Comparison of ENCODE assay signal across 17 cellular contexts in the genomic region with DNA sequence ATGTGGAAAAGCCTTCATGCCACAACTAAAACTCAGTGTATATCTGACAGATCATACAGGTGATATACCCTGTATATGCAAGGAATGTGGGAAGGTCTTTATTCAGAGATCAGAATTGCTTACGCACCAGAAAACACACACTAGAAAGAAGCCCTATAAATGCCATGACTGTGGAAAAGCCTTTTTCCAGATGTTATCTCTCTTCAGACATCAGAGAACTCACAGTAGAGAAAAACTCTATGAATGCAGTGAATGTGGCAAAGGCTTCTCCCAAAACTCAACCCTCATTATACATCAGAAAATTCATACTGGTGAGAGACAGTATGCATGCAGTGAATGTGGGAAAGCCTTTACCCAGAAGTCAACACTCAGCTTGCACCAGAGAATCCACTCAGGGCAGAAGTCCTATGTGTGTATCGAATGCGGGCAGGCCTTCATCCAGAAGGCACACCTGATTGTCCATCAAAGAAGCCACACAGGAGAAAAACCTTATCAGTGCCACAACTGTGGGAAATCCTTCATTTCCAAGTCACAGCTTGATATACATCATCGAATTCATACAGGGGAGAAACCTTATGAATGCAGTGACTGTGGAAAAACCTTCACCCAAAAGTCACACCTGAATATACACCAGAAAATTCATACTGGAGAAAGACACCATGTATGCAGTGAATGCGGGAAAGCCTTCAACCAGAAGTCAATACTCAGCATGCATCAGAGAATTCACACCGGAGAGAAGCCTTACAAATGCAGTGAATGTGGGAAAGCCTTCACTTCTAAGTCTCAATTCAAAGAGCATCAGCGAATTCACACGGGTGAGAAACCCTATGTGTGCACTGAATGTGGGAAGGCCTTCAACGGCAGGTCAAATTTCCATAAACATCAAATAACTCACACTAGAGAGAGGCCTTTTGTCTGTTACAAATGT. TPM values are rescaled to one million over a fixed set of nuclear protein-coding genes. Genes with fewer than 3 reads are reported as not detected.
A peak's percentile ranks its signal among the peaks of the same experiment; 100 is the strongest.
DNase-seq lines count a peak whose midpoint lies in the region; FAIRE-seq and TF ChIP-seq lines count a peak whose summit lies in the region.
"Had no signal": no experiment of that assay in that cellular context is flagged by ENCODE, and none has a peak within 500 bp of the region (broad histone marks: within the 10 kb centered on the region; RNA-seq: fewer than 3 reads in every experiment).

No MANE protein-coding gene starts in this region.

- H3K56ac ChIP-seq in H1 (replicated peaks; ENCODE audit: insufficient read length, low read depth, low read length) (no peak overlapping the region), mesendoderm (ENCODE audit: low read length) (no peak overlapping the region)

- H3K36me3 Mint-ChIP-seq in CD8-positive, alpha-beta memory T cell: peaks cover 38 to 63% (median 55%) of the 10 kb centered on the region in 3 donors
- peaks cover 64% of the 10 kb centered on the region for H3K36me3 Mint-ChIP-seq in T-helper 2 cell treated with Interferon-gamma antibody and Interleukin-4, amounts not matched to agents 5 μg/mL and 100 μg/mL, for 36 hours (ENCODE audit: low read depth)
- H3K36me3 Mint-ChIP-seq in MCF 10A (ENCODE audit: insufficient read depth, unreplicated experiment): peaks cover 50% of the 10 kb centered on the region

- 87% methylated on average over 9 of the region's 9 CpGs; no CpG with 5 or more reads in 1 of the 2 experiments for WGBS in H1 (ENCODE audit: extremely low coverage in 1 of 2, insufficient coverage in 1 of 2, insufficient read length in 1 of 2, insufficient replicate concordance in 2 of 2, low coverage in 1 of 2, low lambda C conversion rate in 2 of 2, missing lambda C conversion rate in 1 of 2), 2 experiments
- WGBS in mesendoderm (ENCODE audit: extremely low coverage, insufficient coverage, low lambda C conversion rate): no CpG with 5 or more reads among the region's 9 CpGs

- POLR2A ChIA-PET in CD8-positive, alpha-beta memory T cell (lab: Charles Lee): no interaction called here
- POLR2A ChIA-PET in H1 (lab: Charles Lee; ENCODE audit: partially characterized antibody): interaction anchor here (1.3 kb wide), 1 partner anchor 17 kb away, joined by 4 read pairs; a partner anchor contains a TSS
- POLR2A ChIA-PET in MCF 10A (lab: Yijun Ruan, JAX): no interaction called here

- FAIRE-seq in H1 (lab: Jason Lieb, UNC): no peak
- FAIRE-seq: A204.1, GM12892, HTR-8/SVneo had no signal

- H3K23me2 ChIP-seq in H1 (ENCODE audit: low read depth, low read length): no peaks in the 10 kb centered on the region

- no peak for DNase-seq in CD8-positive, alpha-beta memory T cell
- DNase-seq in H1 (ENCODE audit: low read depth in 1 of 2, low spot score in 2 of 2) (no peak), mesendoderm (no peak), MCF 10A (ENCODE audit: unreplicated experiment) (no peak)
- no peak for DNase-seq in T-helper 2 cell treated with Interferon-gamma antibody and Interleukin-4, amounts not matched to agents 5 μg/mL and 100 μg/mL, for 36 hours (ENCODE audit: low spot score)
- DNase-seq: Caco-2; CD8-positive, alpha-beta T cell; DND-41; GDM1; GOT3; HFFc6 had no signal

- H3K4me1 Mint-ChIP-seq in CD8-positive, alpha-beta memory T cell: peaks cover 0 to 3% (median 0%) of the 10 kb centered on the region in 3 donors
- peaks cover 2% of the 10 kb centered on the region for H3K4me1 Mint-ChIP-seq in T-helper 2 cell treated with Interferon-gamma antibody and Interleukin-4, amounts not matched to agents 5 μg/mL and 100 μg/mL, for 36 hours (ENCODE audit: low read depth)
- peaks cover 4% of the 10 kb centered on the region for H3K4me1 Mint-ChIP-seq in MCF 10A (ENCODE audit: insufficient read depth, unreplicated experiment)

- TF ChIP-seq RAD21 in H1 (IDR thresholded peaks at IDR 0.05 in 1 of 2, conservative IDR thresholded peaks at IDR 0.05 in 1 of 2; ENCODE audit: low read depth in 2 of 2, low read length in 2 of 2): no peak

- H2BK15ac ChIP-seq in H1 (ENCODE audit: low read length) (no peak overlapping the region), mesendoderm (replicated peaks; ENCODE audit: low read depth) (no peak overlapping the region)

- no peak overlapping the region for H3K4me3 Mint-ChIP-seq in CD8-positive, alpha-beta memory T cell
- no peak overlapping the region for H3K4me3 Mint-ChIP-seq in T-helper 2 cell treated with Interferon-gamma antibody and Interleukin-4, amounts not matched to agents 5 μg/mL and 100 μg/mL, for 36 hours
- H3K4me3 Mint-ChIP-seq in MCF 10A (ENCODE audit: unreplicated experiment): no peak overlapping the region
- H3K4me3 Mint-ChIP-seq: CD14-positive monocyte; CD8-positive, alpha-beta T cell; HFFc6 had no signal

- CTCF ChIA-PET in CD8-positive, alpha-beta memory T cell (lab: Charles Lee): no interaction called here
- CTCF ChIA-PET in H1 (lab: Charles Lee; ENCODE audit: partially characterized antibody): interaction anchor here (1.4 kb wide), 1 partner anchor 70 kb away, joined by 3 read pairs; no protein-coding TSS in a partner anchor
- CTCF ChIA-PET in MCF 10A (lab: Yijun Ruan, JAX): no interaction called here

- H2AFZ ChIP-seq in H1 (ENCODE audit: low read length): no peak overlapping the region

- peaks cover 30% of the 10 kb centered on the region for H3K9me3 ChIP-seq in CD8-positive, alpha-beta memory T cell (ENCODE audit: low read length)
- H3K9me3 ChIP-seq in H1 (ENCODE audit: insufficient read depth in 2 of 2, low read depth in 1 of 2, low read length in 1 of 2): peaks cover 26 to 29% of the 10 kb centered on the region in 2 experiments

- H3K4me2 ChIP-seq in H1 (ENCODE audit: insufficient read depth in 1 of 2, low read depth in 2 of 2, low read length in 2 of 2) (no peak overlapping the region), mesendoderm (ENCODE audit: low read length) (no peak overlapping the region)

- H2AK5ac ChIP-seq in H1 (ENCODE audit: low read depth, low read length): no peak overlapping the region
- H2AK5ac ChIP-seq in mesendoderm (ENCODE audit: low read length): no peak overlapping the region

- H3K9ac ChIP-seq in H1 (replicated peaks in 1 of 4; ENCODE audit: extremely low read depth in 1 of 4, low read depth in 3 of 4, low read length in 3 of 4) (no peak overlapping the region), mesendoderm (ENCODE audit: low read length) (no peak overlapping the region)

- H3K36me3 ChIP-seq in CD8-positive, alpha-beta memory T cell (ENCODE audit: insufficient read depth, low read length): peaks cover 25% of the 10 kb centered on the region
- H3K36me3 ChIP-seq in H1 (ENCODE audit: control insufficient read depth in 2 of 4, insufficient read depth in 4 of 4, low read length in 3 of 4) (peaks cover 0 to 47% (median 25%) of the 10 kb centered on the region in 4 experiments; a peak in 7 of 8 replicates), mesendoderm (ENCODE audit: control insufficient read depth, insufficient read depth, low read length) (peaks cover 2% of the 10 kb centered on the region)

- H3K27ac ChIP-seq in CD8-positive, alpha-beta memory T cell (ENCODE audit: low read depth, low read length): no peak overlapping the region
- H3K27ac ChIP-seq in H1 (ENCODE audit: low read depth, low read length) (no peak overlapping the region), mesendoderm (ENCODE audit: low read depth, low read length) (no peak overlapping the region)

- H3K4ac ChIP-seq in H1 (replicated peaks; ENCODE audit: insufficient read length, low read depth, low read length) (no peak overlapping the region), mesendoderm (ENCODE audit: low read depth, low read length) (no peak overlapping the region)

- H3K27me3 ChIP-seq in CD8-positive, alpha-beta memory T cell (ENCODE audit: insufficient read depth, low read length, poor library complexity, severe bottlenecking): no peaks in the 10 kb centered on the region
- peaks cover 0 to 1% (median 0%) of the 10 kb centered on the region in 4 experiments; a peak in 1 of 7 replicates for H3K27me3 ChIP-seq in H1 (replicated peaks in 1 of 4; ENCODE audit: control insufficient read depth in 3 of 4, extremely low read depth in 1 of 4, insufficient read depth in 3 of 4, low read length in 3 of 4)
- H3K27me3 ChIP-seq in mesendoderm (ENCODE audit: insufficient read depth, low read length, poor library complexity): no peaks in the 10 kb centered on the region

- H3K4me1 ChIP-seq in CD8-positive, alpha-beta memory T cell (ENCODE audit: insufficient read depth, low read length): no peaks in the 10 kb centered on the region
- H3K4me1 ChIP-seq in H1 (replicated peaks in 1 of 4; ENCODE audit: control insufficient read depth in 3 of 4, insufficient read depth in 4 of 4, low read length in 3 of 4) (no peaks in the 10 kb centered on the region), mesendoderm (ENCODE audit: control insufficient read depth, low read depth, low read length) (no peaks in the 10 kb centered on the region)
- H3K4me1 ChIP-seq: HAP-1 had no signal

- no TSS peak for BruUV-seq in MCF 10A (replicated peaks; lab: Mats Ljungman, UMichigan)

- no peak for TF ChIP-seq EP300 in H1 (IDR thresholded peaks at IDR 0.05; ENCODE audit: borderline replicate concordance in 1 of 2, low read depth in 2 of 2, low read length in 2 of 2)

- H2BK12ac ChIP-seq in H1 (ENCODE audit: low read depth, low read length): no peak overlapping the region

- H3K27ac Mint-ChIP-seq in CD8-positive, alpha-beta memory T cell: no peak overlapping the region
- H3K27ac Mint-ChIP-seq in T-helper 2 cell treated with Interferon-gamma antibody and Interleukin-4, amounts not matched to agents 5 μg/mL and 100 μg/mL, for 36 hours: no peak overlapping the region
- no peak overlapping the region for H3K27ac Mint-ChIP-seq in MCF 10A (ENCODE audit: low read depth, unreplicated experiment)
- H3K27ac Mint-ChIP-seq: CD14-positive monocyte; CD8-positive, alpha-beta T cell; HFFc6 had no signal

- H3K79me2 ChIP-seq in H1 (ENCODE audit: control insufficient read depth in 1 of 2, insufficient read depth in 2 of 2, low read length in 2 of 2): no peaks in the 10 kb centered on the region
- H3K79me2 ChIP-seq in mesendoderm (ENCODE audit: control insufficient read depth, insufficient read depth, low read length): no peaks in the 10 kb centered on the region

- no peaks in the 10 kb centered on the region for H4K20me1 ChIP-seq in H1 (replicated peaks in 1 of 2; ENCODE audit: control insufficient read depth in 1 of 2, insufficient read depth in 2 of 2, low read length in 2 of 2)

- H4K8ac ChIP-seq in H1 (ENCODE audit: extremely low read depth, insufficient read depth, low read length) (no peak overlapping the region), mesendoderm (ENCODE audit: low read depth, low read length) (no peak overlapping the region)

- H2BK20ac ChIP-seq in H1 (ENCODE audit: low read length): no peak overlapping the region

- no peak overlapping the region for H3K23ac ChIP-seq in H1 (ENCODE audit: insufficient read length)
- no peak overlapping the region for H3K23ac ChIP-seq in mesendoderm (ENCODE audit: low read length)

- H3K79me1 ChIP-seq in H1 (ENCODE audit: low read depth, low read length) (no peaks in the 10 kb centered on the region), mesendoderm (ENCODE audit: low read length) (no peaks in the 10 kb centered on the region)

- intact Hi-C loops in MCF 10A (cut with micrococcal nuclease): no loop called here

- H2BK120ac ChIP-seq in H1 (replicated peaks; ENCODE audit: low read depth, low read length) (no peak overlapping the region), mesendoderm (ENCODE audit: low read depth, low read length) (no peak overlapping the region)

- H4K5ac ChIP-seq in H1 (ENCODE audit: insufficient read length, low read depth, low read length): no peak overlapping the region
- no peak overlapping the region for H4K5ac ChIP-seq in mesendoderm (ENCODE audit: low read length)

- no peaks in the 10 kb centered on the region for H3K27me3 Mint-ChIP-seq in CD8-positive, alpha-beta memory T cell
- no peaks in the 10 kb centered on the region for H3K27me3 Mint-ChIP-seq in T-helper 2 cell treated with Interferon-gamma antibody and Interleukin-4, amounts not matched to agents 5 μg/mL and 100 μg/mL, for 36 hours (ENCODE audit: low read depth)
- H3K27me3 Mint-ChIP-seq in MCF 10A (ENCODE audit: insufficient read depth, unreplicated experiment): no peaks in the 10 kb centered on the region

- TF ChIP-seq POLR2A in H1 (IDR thresholded peaks at IDR 0.05; ENCODE audit: control extremely low read depth in 1 of 2, low read depth in 2 of 2, low read length in 2 of 2): no peak

- no peak overlapping the region for H3K18ac ChIP-seq in H1 (ENCODE audit: extremely low read depth, low read length)
- H3K18ac ChIP-seq in mesendoderm (ENCODE audit: low read length): no peak overlapping the region

- no peak overlapping the region for H2BK5ac ChIP-seq in H1 (ENCODE audit: low read depth, low read length)
- H2BK5ac ChIP-seq in mesendoderm (ENCODE audit: low read length): no peak overlapping the region

- H3K14ac ChIP-seq in H1 (ENCODE audit: insufficient read length): no peak overlapping the region

- H4K91ac ChIP-seq in H1 (replicated peaks; ENCODE audit: insufficient read length, low read length): no peak overlapping the region

- peaks cover 50 to 64% (median 53%) of the 10 kb centered on the region in 5 donors for H3K9me3 Mint-ChIP-seq in CD8-positive, alpha-beta memory T cell
- peaks cover 60% of the 10 kb centered on the region for H3K9me3 Mint-ChIP-seq in T-helper 2 cell treated with Interferon-gamma antibody and Interleukin-4, amounts not matched to agents 5 μg/mL and 100 μg/mL, for 36 hours
- peaks cover 37% of the 10 kb centered on the region for H3K9me3 Mint-ChIP-seq in MCF 10A (ENCODE audit: unreplicated experiment)

- H3K4me3 ChIP-seq in CD8-positive, alpha-beta memory T cell (ENCODE audit: low read length): peak overlapping the region; percentile 5
- H3K4me3 ChIP-seq in H1 (ENCODE audit: extremely low read depth in 1 of 4, insufficient read depth in 2 of 4, low read depth in 3 of 4, low read length in 4 of 4) (no peak overlapping the region), mesendoderm (ENCODE audit: low read length) (peak overlapping the region; percentile 19)
- H3K4me3 ChIP-seq: HAP-1 had no signal

- no peak for TF ChIP-seq CTCF in H1 (IDR thresholded peaks at IDR 0.05; ENCODE audit: control extremely low read depth in 1 of 3, insufficient read depth in 1 of 3, low read depth in 1 of 3, low read length in 3 of 3)
- TF ChIP-seq CTCF in MCF 10A (IDR thresholded peaks at IDR 0.05; ENCODE audit: unreplicated experiment): no peak

RNA-seq across cellular contexts. Expression of a gene that starts 16.4 kb away (rescaled TPM):
- 10 to 100 TPM in 1 of 2 experiments, 1 to 10 TPM in 1; 10.0 to 11.6 TPM for total RNA-seq in CD8-positive, alpha-beta memory T cell
- 3.2 TPM for polyA plus RNA-seq in CD8-positive, alpha-beta memory T cell
- total RNA-seq in H1 (2021; fragmentation: NEBNext Ultra II Directional; extraction: Animal tissue kit (Norgen Biotek cat#: 25700)): 11.0 and 11.1 TPM in 2 replicates
- 1.5 and 1.7 TPM in 2 replicates for polyA plus RNA-seq in H1 (2011; rRNA removed)
- polyA plus RNA-seq in H1 (2011; cell fraction: cytosol; rRNA removed): 2.1 TPM
- 3.1 TPM for polyA plus RNA-seq in H1 (2011; cell fraction: nucleus; rRNA removed)
- polyA plus RNA-seq in H1 (2012, experiment 1 of 2): 6.7 to 9.4 TPM (median 7.9 TPM) in 4 replicates
- 1.1 TPM for polyA plus RNA-seq in H1 (2012, experiment 2 of 2)
- 2.9 TPM for polyA plus RNA-seq in H1 (2013, experiment 1 of 2)
- 3.7 TPM for polyA plus RNA-seq in H1 (2013, experiment 2 of 2)
- polyA minus RNA-seq in H1 (2011; rRNA and poly(A)+ RNA removed): 6.1 and 7.5 TPM in 2 replicates
- 3.2 TPM for polyA minus RNA-seq in H1 (2011; cell fraction: cytosol; rRNA and poly(A)+ RNA removed)
- 6.5 TPM for polyA minus RNA-seq in H1 (2011; cell fraction: nucleus; rRNA and poly(A)+ RNA removed)
- 3.4 TPM for polyA plus RNA-seq in mesendoderm (2013, experiment 1 of 2)
- 3.2 TPM for polyA plus RNA-seq in mesendoderm (2013, experiment 2 of 2)
- 6.9 and 9.3 TPM in 2 replicates for total RNA-seq in MCF 10A (2022)

RNA-seq across cellular contexts. Expression of a gene that starts 42.7 kb away (rescaled TPM):
- total RNA-seq in CD8-positive, alpha-beta memory T cell: under 1 TPM in 1 of 2 experiments, not detected in 1; 0.13 TPM
- polyA plus RNA-seq in CD8-positive, alpha-beta memory T cell: not detected
- not detected in 2 replicates for total RNA-seq in H1 (2021; fragmentation: NEBNext Ultra II Directional; extraction: Animal tissue kit (Norgen Biotek cat#: 25700))
- polyA plus RNA-seq in H1 (2011; rRNA removed): not detected in 2 replicates
- polyA plus RNA-seq in H1 (2011; cell fraction: cytosol; rRNA removed): not detected
- polyA plus RNA-seq in H1 (2011; cell fraction: nucleus; rRNA removed): not detected
- not detected in 4 replicates for polyA plus RNA-seq in H1 (2012, experiment 1 of 2)
- not detected for polyA plus RNA-seq in H1 (2012, experiment 2 of 2)
- not detected for polyA plus RNA-seq in H1 (2013, experiment 1 of 2)
- polyA plus RNA-seq in H1 (2013, experiment 2 of 2): not detected
- not detected in 2 replicates for polyA minus RNA-seq in H1 (2011; rRNA and poly(A)+ RNA removed)
- polyA minus RNA-seq in H1 (2011; cell fraction: cytosol; rRNA and poly(A)+ RNA removed): not detected
- polyA minus RNA-seq in H1 (2011; cell fraction: nucleus; rRNA and poly(A)+ RNA removed): not detected
- not detected for polyA plus RNA-seq in mesendoderm (2013, experiment 1 of 2)
- not detected for polyA plus RNA-seq in mesendoderm (2013, experiment 2 of 2)
- not detected in 2 replicates for total RNA-seq in MCF 10A (2022)
- total RNA-seq: Caco-2; CD8-positive, alpha-beta T cell; HFFc6 had no signal
- polyA plus RNA-seq: BJ had no signal

RNA-seq across cellular contexts. Expression of a gene that starts 56.1 kb away (rescaled TPM):
- not detected for total RNA-seq in CD8-positive, alpha-beta memory T cell
- not detected for polyA plus RNA-seq in CD8-positive, alpha-beta memory T cell
- total RNA-seq in H1 (2021; fragmentation: NEBNext Ultra II Directional; extraction: Animal tissue kit (Norgen Biotek cat#: 25700)): not detected in 2 replicates
- polyA plus RNA-seq in H1 (2011; rRNA removed): 0.05 TPM in 1 of 2 replicates, not detected in the other
- polyA plus RNA-seq in H1 (2011; cell fraction: cytosol; rRNA removed): 0.09 TPM
- polyA plus RNA-seq in H1 (2011; cell fraction: nucleus; rRNA removed): 0.31 TPM
- polyA plus RNA-seq in H1 (2012, experiment 1 of 2): not detected in 4 replicates
- polyA plus RNA-seq in H1 (2012, experiment 2 of 2): not detected
- polyA plus RNA-seq in H1 (2013, experiment 1 of 2): 0.34 TPM
- 0.28 TPM for polyA plus RNA-seq in H1 (2013, experiment 2 of 2)
- polyA minus RNA-seq in H1 (2011; rRNA and poly(A)+ RNA removed): not detected in 2 replicates
- not detected for polyA minus RNA-seq in H1 (2011; cell fraction: cytosol; rRNA and poly(A)+ RNA removed)
- polyA minus RNA-seq in H1 (2011; cell fraction: nucleus; rRNA and poly(A)+ RNA removed): 1.2 TPM
- polyA plus RNA-seq in mesendoderm (2013, experiment 1 of 2): 0.15 TPM
- polyA plus RNA-seq in mesendoderm (2013, experiment 2 of 2): 0.13 TPM
- not detected in 2 replicates for total RNA-seq in MCF 10A (2022)
- total RNA-seq: CD8-positive, alpha-beta T cell; HFFc6 had no signal
- polyA plus RNA-seq: BJ, CD14-positive monocyte had no signal

RNA-seq across cellular contexts. Expression of a gene that starts 59.1 kb away (rescaled TPM):
- total RNA-seq in CD8-positive, alpha-beta memory T cell: under 1 TPM; 0.33 to 0.35 TPM
- polyA plus RNA-seq in CD8-positive, alpha-beta memory T cell: not detected
- not detected in 2 replicates for total RNA-seq in H1 (2021; fragmentation: NEBNext Ultra II Directional; extraction: Animal tissue kit (Norgen Biotek cat#: 25700))
- not detected in 2 replicates for polyA plus RNA-seq in H1 (2011; rRNA removed)
- polyA plus RNA-seq in H1 (2011; cell fraction: cytosol; rRNA removed): not detected
- polyA plus RNA-seq in H1 (2011; cell fraction: nucleus; rRNA removed): not detected
- 0.08 TPM in 1 of 4 replicates, not detected in the others for polyA plus RNA-seq in H1 (2012, experiment 1 of 2)
- polyA plus RNA-seq in H1 (2012, experiment 2 of 2): not detected
- not detected for polyA plus RNA-seq in H1 (2013, experiment 1 of 2)
- 0.04 TPM for polyA plus RNA-seq in H1 (2013, experiment 2 of 2)
- polyA minus RNA-seq in H1 (2011; rRNA and poly(A)+ RNA removed): not detected in 2 replicates
- not detected for polyA minus RNA-seq in H1 (2011; cell fraction: cytosol; rRNA and poly(A)+ RNA removed)
- polyA minus RNA-seq in H1 (2011; cell fraction: nucleus; rRNA and poly(A)+ RNA removed): not detected
- 0.01 TPM for polyA plus RNA-seq in mesendoderm (2013, experiment 1 of 2)
- 0.03 TPM for polyA plus RNA-seq in mesendoderm (2013, experiment 2 of 2)
- total RNA-seq in MCF 10A (2022): not detected in 2 replicates
- total RNA-seq: Caco-2; CD8-positive, alpha-beta T cell; HFFc6 had no signal
- polyA plus RNA-seq: BJ had no signal

Comparison
In these comparisons a context has a peak if more than half of its experiments do, and no peak if none do; other contexts are left out.
1. H3K4me3 ChIP-seq: peak in CD8-positive, alpha-beta memory T cell (single experiment) and mesendoderm (single experiment); none in H1 (0 of 4).